ENCODE assay signal across 8 cellular contexts in genomic region chr17:9020824-9021157, GRCh38. TPM values are rescaled to one million over a fixed set of nuclear protein-coding genes. Genes with fewer than 3 reads are reported as not detected.
DNase-seq lines count a peak whose midpoint lies in the region; ATAC-seq and TF ChIP-seq lines count a peak whose summit lies in the region.

No MANE protein-coding gene starts in this region.

- CTCF ChIA-PET in PC-9 (lab: Charles Lee) = no interaction called here

- H3K27me3 ChIP-seq in PC-9 (ENCODE audit: insufficient read depth, low read depth) (no peaks in the 10 kb centered on the region), sigmoid colon (peaks cover 0 to 12% (median 0%) of the 10 kb centered on the region in 3 donors)

- peak overlapping the region; percentile 54 for H3K4me2 ChIP-seq in PC-9

- H3K9me2 ChIP-seq in PC-9 (ENCODE audit: insufficient read depth) = no peaks in the 10 kb centered on the region

- TF ChIP-seq POLR2A in sigmoid colon (IDR thresholded peaks at IDR 0.05) = no peak

- H4K20me1 ChIP-seq in PC-9 (ENCODE audit: insufficient read depth) = no peaks in the 10 kb centered on the region

- POLR2A ChIA-PET in PC-9 (lab: Charles Lee; ENCODE audit: unreplicated experiment) = no interaction called here

- H3K27ac ChIP-seq in PC-9 (no peak overlapping the region), sigmoid colon (peak overlapping the region; percentile 79 to 92 (median 86))

- peaks cover 13% of the 10 kb centered on the region; the same call in 1 of the 2 replicates for H3F3A ChIP-seq in PC-9 (ENCODE audit: insufficient read depth, low read depth)

- H3K79me2 ChIP-seq in PC-9 (ENCODE audit: low read depth) = no peaks in the 10 kb centered on the region

- BruUV-seq in PC-9 (replicated peaks; lab: Mats Ljungman, UMichigan) = no TSS peak

- H3K36me3 ChIP-seq in PC-9 (ENCODE audit: low read depth) (no peaks in the 10 kb centered on the region), sigmoid colon (no peaks in the 10 kb centered on the region)

- no peak overlapping the region for H2AFZ ChIP-seq in PC-9

- peak; percentile 16 for ATAC-seq in GM18502 (IDR thresholded peaks at IDR 0.05; ENCODE audit: poor library complexity, unreplicated experiment)
- ATAC-seq in GM19455 (IDR thresholded peaks at IDR 0.05; ENCODE audit: unreplicated experiment) = no peak
- no peak for ATAC-seq in HG03280 (IDR thresholded peaks at IDR 0.05; ENCODE audit: unreplicated experiment)

- intact Hi-C loops in PC-9 (cut with micrococcal nuclease; ENCODE audit: unreplicated experiment) (loop anchor here (5.0 kb wide), 1 partner anchor 52 kb away; no protein-coding TSS in a partner anchor), sigmoid colon (cut with DNase I) (loop anchor here (5.0 kb wide), 2 partner anchors 72 to 222 kb away; no protein-coding TSS in a partner anchor)

- no peak for TF ChIP-seq EP300 in sigmoid colon (IDR thresholded peaks at IDR 0.05)

- peaks cover 17% of the 10 kb centered on the region for H3K4me1 ChIP-seq in PC-9 (replicated peaks; ENCODE audit: insufficient read depth)
- peaks cover 0 to 32% (median 26%) of the 10 kb centered on the region in 4 donors for H3K4me1 ChIP-seq in sigmoid colon

- TF ChIP-seq CTCF in PC-9 (conservative IDR thresholded peaks at IDR 0.05) = no peak
- no peak for TF ChIP-seq CTCF in fibroblast of villous mesenchyme (IDR thresholded peaks at IDR 0.05; ENCODE audit: insufficient read depth, low read depth, low read length)
- no peak for TF ChIP-seq CTCF in sigmoid colon (IDR thresholded peaks at IDR 0.05)

- H3K9me3 ChIP-seq in PC-9 (ENCODE audit: insufficient read depth, low read depth) (no peaks in the 10 kb centered on the region), sigmoid colon (no peaks in the 10 kb centered on the region)

- 3 to 5% methylated on average over 25 of the region's 25 CpGs for WGBS in sigmoid colon, 2 donors

- H3K4me3 ChIP-seq in PC-9 = peak overlapping the region; percentile 55; the same call in 1 of the 2 replicates
- peak overlapping the region; percentile 53 for H3K4me3 ChIP-seq in fibroblast of villous mesenchyme (ENCODE audit: low read depth, low read length)
- peak overlapping the region; percentile 41 to 83 (median 67) for H3K4me3 ChIP-seq in sigmoid colon

- DNase-seq in PC-9 = no peak
- DNase-seq in fibroblast of villous mesenchyme (ENCODE audit: low read depth) = no peak
- DNase-seq in sigmoid colon = peak; percentile 65
- no peak for DNase-seq in GM19238 (ENCODE audit: insufficient read length, low spot score)
- no peak for DNase-seq in DMS114 treated with DMSO at 0.1 percent for 48 hours (lab: John Stamatoyannopoulos, UW; ENCODE audit: unreplicated experiment)

RNA-seq across cellular contexts. Expression of gene NTN1, which starts 0.5 kb away (rescaled TPM):
- 17.7 and 24.5 TPM in 2 replicates for total RNA-seq in PC-9 (2021)
- total RNA-seq in fibroblast of villous mesenchyme = under 0.01 TPM in 2 replicates
- 10 to 100 TPM; 10.5 to 20.3 (median 16.3) TPM for total RNA-seq in sigmoid colon
- polyA plus RNA-seq in sigmoid colon = 1 to 10 TPM in 2 of 3 donors, under 1 TPM in 1; 0.69 to 3.3 (median 1.2) TPM

RNA-seq across cellular contexts. Expression of gene PIK3R5, which starts 55.3 kb away (rescaled TPM):
- total RNA-seq in PC-9 (2021) = not detected in 2 replicates
- under 0.01 TPM in 1 of 2 replicates, not detected in the other for total RNA-seq in fibroblast of villous mesenchyme
- total RNA-seq in sigmoid colon = 10 to 100 TPM in 2 of 4 donors, 1 to 10 TPM in 2; 5.4 to 13.6 (median 9.9) TPM
- polyA plus RNA-seq in sigmoid colon = 10 to 100 TPM in 1 of 3 donors, 1 to 10 TPM in 2; 2.4 to 12.4 (median 3.5) TPM

Comparison
In these comparisons a context has a peak if more than half of its experiments do, and no peak if none do; other contexts are left out.
1. RNA of gene NTN1, which starts 0.5 kb away (total RNA-seq): 17.7 to 24.5 TPM in PC-9 and 10.5 to 20.3 TPM in sigmoid colon; under 0.01 TPM in fibroblast of villous mesenchyme; every median in the first group is over 10 times any median in the second.
2. Peak in every context shown above with its lines, with median percentiles within 50 percentile points of each other: H3K4me3 ChIP-seq.